In genomic region chr10:79561257-79561656, GRCh38 we compare ENCODE assay signal across 21 cellular contexts. TPM values are rescaled to one million over a fixed set of nuclear protein-coding genes. Genes with fewer than 3 reads are reported as not detected.
DNase-seq lines count a peak whose midpoint lies in the region; ATAC-seq, FAIRE-seq and TF ChIP-seq lines count a peak whose summit lies in the region.
"Had no signal": no experiment of that assay in that cellular context is flagged by ENCODE, and none has a peak within 500 bp of the region (broad histone marks: within the 10 kb centered on the region; RNA-seq: fewer than 3 reads in every experiment).

No MANE protein-coding gene starts in this region.

- BruUV-seq in Calu3 (replicated peaks; lab: Mats Ljungman, UMichigan) = no TSS peak

- H3K79me2 ChIP-seq in MM.1S (ENCODE audit: low read length) = no peaks in the 10 kb centered on the region

- WGBS in pancreas, 2 donors = 15 to 25% methylated on average over 3 of the region's 3 CpGs

- H3K9me3 ChIP-seq in MM.1S (replicated peaks; ENCODE audit: insufficient read depth, low read length) (no peaks in the 10 kb centered on the region), colonic mucosa (no peaks in the 10 kb centered on the region), pancreas (no peaks in the 10 kb centered on the region)
- H3K9me3 ChIP-seq: SJSA1 had no signal

- H3K4me3 ChIP-seq in MM.1S (ENCODE audit: low read length) = no peak overlapping the region
- no peak overlapping the region for H3K4me3 ChIP-seq in colonic mucosa
- no peak overlapping the region for H3K4me3 ChIP-seq in pancreas
- H3K4me3 ChIP-seq: GM23248, SJSA1 had no signal

- peak overlapping the region; percentile 41; the same call in 1 of the 2 replicates for H3K4me2 ChIP-seq in MM.1S (ENCODE audit: low read depth, low read length)

- H3K27ac ChIP-seq in MM.1S (ENCODE audit: low read length) = peak overlapping the region; percentile 5; the same call in 1 of the 2 replicates
- no peak overlapping the region for H3K27ac ChIP-seq in colonic mucosa
- peak overlapping the region in 1 of 4 donors; percentile 33 for H3K27ac ChIP-seq in pancreas
- H3K27ac ChIP-seq: GM23248, SJSA1 had no signal

- H3K9ac ChIP-seq in MM.1S (ENCODE audit: low read length) = no peak overlapping the region
- H3K9ac ChIP-seq in colonic mucosa (ENCODE audit: low read depth in 2 of 2, low read length in 2 of 2) = no peak overlapping the region
- H3K9ac ChIP-seq: GM23248 had no signal

- H3K27ac Mint-ChIP-seq in Calu3 (ENCODE audit: unreplicated experiment) = no peak overlapping the region

- peaks cover 10% of the 10 kb centered on the region for H3K36me3 Mint-ChIP-seq in Calu3 (ENCODE audit: insufficient read depth, unreplicated experiment)

- H3K9me3 Mint-ChIP-seq in Calu3 (ENCODE audit: low read depth, unreplicated experiment) = no peaks in the 10 kb centered on the region

- CTCF ChIA-PET in Calu3 (lab: Charles Lee) = interaction anchor here (1.5 to 2.0 kb wide), 2 partner anchors 10 to 24 kb away, joined by 3 to 9 read pairs; no protein-coding TSS in a partner anchor

- peaks cover 30% of the 10 kb centered on the region for H3K27me3 Mint-ChIP-seq in Calu3 (ENCODE audit: unreplicated experiment)

- no peak overlapping the region for H3K4me3 Mint-ChIP-seq in Calu3 (ENCODE audit: low read depth, unreplicated experiment)

- H3K9me2 ChIP-seq in MM.1S (replicated peaks; ENCODE audit: insufficient read depth, low read length) = no peaks in the 10 kb centered on the region

- no peak overlapping the region for H2AFZ ChIP-seq in MM.1S (ENCODE audit: low read length)
- H2AFZ ChIP-seq: GM23248 had no signal

- intact Hi-C loops in Calu3 (cut with micrococcal nuclease; ENCODE audit: unreplicated experiment) (loop anchor here (2.0 kb wide), 1 partner anchor 368 kb away; no protein-coding TSS in a partner anchor), colonic mucosa (cut with DNase I) (no loop called here), pancreas (cut with DNase I) (no loop called here)

- peak; percentile 82 to 89 (median 88) for ATAC-seq in pancreas
- ATAC-seq: Right ventricle myocardium inferior had no signal

- H4K20me1 ChIP-seq in MM.1S (ENCODE audit: insufficient read depth, low read length) = no peaks in the 10 kb centered on the region

- no peaks in the 10 kb centered on the region for H3K36me3 ChIP-seq in MM.1S (replicated peaks; ENCODE audit: insufficient read depth, low read length)
- H3K36me3 ChIP-seq in colonic mucosa = no peaks in the 10 kb centered on the region
- no peaks in the 10 kb centered on the region for H3K36me3 ChIP-seq in pancreas
- H3K36me3 ChIP-seq: SJSA1 had no signal

- no peaks in the 10 kb centered on the region for H3K27me3 ChIP-seq in MM.1S (replicated peaks; ENCODE audit: insufficient read depth, low read length)
- no peaks in the 10 kb centered on the region for H3K27me3 ChIP-seq in colonic mucosa
- H3K27me3 ChIP-seq in pancreas = no peaks in the 10 kb centered on the region

- peaks cover 6% of the 10 kb centered on the region; the same call in 1 of the 2 replicates for H3F3A ChIP-seq in MM.1S (ENCODE audit: insufficient read depth, low read length)

- peaks cover 32% of the 10 kb centered on the region for H3K4me1 Mint-ChIP-seq in Calu3 (ENCODE audit: low read depth, unreplicated experiment)

- peaks cover 16% of the 10 kb centered on the region for H3K4me1 ChIP-seq in MM.1S (ENCODE audit: low read length)
- peaks cover 8% of the 10 kb centered on the region for H3K4me1 ChIP-seq in colonic mucosa
- H3K4me1 ChIP-seq in pancreas = peaks cover 0 to 15% (median 9%) of the 10 kb centered on the region in 3 donors
- H3K4me1 ChIP-seq: SJSA1 had no signal

- no peak for FAIRE-seq in pancreas (lab: Jason Lieb, UNC)
- FAIRE-seq: D721Med had no signal

- TF ChIP-seq CTCF in Calu3 (IDR thresholded peaks at IDR 0.05; ENCODE audit: unreplicated experiment) (no peak), MM.1S (IDR thresholded peaks at IDR 0.05; ENCODE audit: low read length) (no peak), colonic mucosa (IDR thresholded peaks at IDR 0.05) (no peak), pancreas (IDR thresholded peaks at IDR 0.05) (no peak)

- DNase-seq in Calu3 = peak; percentile 15
- DNase-seq in MM.1S = peak; percentile 75
- peak; percentile 66 for DNase-seq in colonic mucosa
- peak in 4 of 6 donors; percentile 43 to 62 (median 51) for DNase-seq in pancreas
- DNase-seq in D341Med (ENCODE audit: low spot score) = no peak
- no peak for DNase-seq in iPS-NIHi7 (ENCODE audit: extremely low spot score)
- no peak for DNase-seq in SIG-M5 treated with dmso at 0.1 percent for 504 hours (lab: John Stamatoyannopoulos, UW; ENCODE audit: unreplicated experiment)
- DNase-seq: GM23248, H7, NCI-H1092, NCI-H1417 treated with DMSO at 0.1 percent for 48 hours, NCI-H1694 treated with DMSO at 0.1 percent for 48 hours, NCI-H2081, NCI-H2227 treated with DMSO at 0.1 percent for 48 hours, NCI-H526 treated with DMSO at 0.1 percent for 48 hours had no signal

RNA-seq across cellular contexts. Expression of gene SFTPA2, which starts 1.1 kb away (rescaled TPM):
- total RNA-seq in Calu3 (2022) (0.21 and 0.86 TPM in 2 replicates), colonic mucosa (10 to 100 TPM in 1 of 2 donors, 1 to 10 TPM in 1; 5.6 to 14.2 TPM), pancreas (10 to 100 TPM in 1 of 6 donors, 1 to 10 TPM in 3, under 1 TPM in 2; 0.52 to 11.6 (median 1.6) TPM)
- 1 to 10 TPM; 1.1 to 2.0 TPM for polyA plus RNA-seq in pancreas
- total RNA-seq: A172, GM23248, H7, NCI-H460, SJSA1 had no signal
- polyA plus RNA-seq: BJ, GM23248 had no signal

RNA-seq across cellular contexts. Expression of gene EIF5AL1, which starts 48.9 kb away (rescaled TPM):
- total RNA-seq in Calu3 (2022) (0.19 and 0.20 TPM in 2 replicates), colonic mucosa (1 to 10 TPM in 1 of 2 donors, under 1 TPM in 1; 0.19 to 1.6 TPM), pancreas (under 1 TPM in 5 of 6 donors, not detected in 1; 0.05 to 0.44 (median 0.35) TPM)
- polyA plus RNA-seq in pancreas = under 1 TPM; 0.11 to 0.33 TPM

RNA-seq across cellular contexts. Expression of gene SFTPA1, which starts 49.5 kb away (rescaled TPM):
- not detected in 2 replicates for total RNA-seq in Calu3 (2022)
- 1 to 10 TPM in 1 of 2 donors, under 1 TPM in 1; 0.77 to 8.8 TPM for total RNA-seq in colonic mucosa
- total RNA-seq in pancreas = 1 to 10 TPM in 3 of 6 donors, under 1 TPM in 1, not detected in 2; 0.28 to 9.6 (median 1.3) TPM
- polyA plus RNA-seq in pancreas = 1 to 10 TPM in 1 of 2 donors, under 1 TPM in 1; 0.87 to 1.2 TPM
- total RNA-seq: GM23248, H7, NCI-H460, SJSA1 had no signal
- polyA plus RNA-seq: BJ, GM23248 had no signal

Comparison
In these comparisons a context has a peak if more than half of its experiments do, and no peak if none do; other contexts are left out.
1. DNase-seq: peak in Calu3 (single experiment), MM.1S (single experiment), colonic mucosa (single experiment) and pancreas (4 of 6); none in D341Med (single experiment), iPS-NIHi7 (single experiment) and SIG-M5 treated with dmso at 0.1 percent for 504 hours (single experiment).